ENCODE assay signal across 1 cellular context in genomic region chr11:65884716-65885092, GRCh38.
TF ChIP-seq lines count a peak whose summit lies in the region.

No MANE protein-coding gene starts in this region.

TF ChIP-seq in GM12878, 131 proteins besides CTCF, POLR2A, EP300 and RAD21 (continued from another document):
- TF ChIP-seq E2F4 (IDR thresholded peaks at IDR 0.05; ENCODE audit: low read depth, low read length) (no peak), DPF2 (IDR thresholded peaks at IDR 0.05) (0 out of 2 replicates have a peak, but pooled peaks have one; percentile 3)
